Comparison of ENCODE assay signal across 10 cellular contexts in the genomic region with DNA sequence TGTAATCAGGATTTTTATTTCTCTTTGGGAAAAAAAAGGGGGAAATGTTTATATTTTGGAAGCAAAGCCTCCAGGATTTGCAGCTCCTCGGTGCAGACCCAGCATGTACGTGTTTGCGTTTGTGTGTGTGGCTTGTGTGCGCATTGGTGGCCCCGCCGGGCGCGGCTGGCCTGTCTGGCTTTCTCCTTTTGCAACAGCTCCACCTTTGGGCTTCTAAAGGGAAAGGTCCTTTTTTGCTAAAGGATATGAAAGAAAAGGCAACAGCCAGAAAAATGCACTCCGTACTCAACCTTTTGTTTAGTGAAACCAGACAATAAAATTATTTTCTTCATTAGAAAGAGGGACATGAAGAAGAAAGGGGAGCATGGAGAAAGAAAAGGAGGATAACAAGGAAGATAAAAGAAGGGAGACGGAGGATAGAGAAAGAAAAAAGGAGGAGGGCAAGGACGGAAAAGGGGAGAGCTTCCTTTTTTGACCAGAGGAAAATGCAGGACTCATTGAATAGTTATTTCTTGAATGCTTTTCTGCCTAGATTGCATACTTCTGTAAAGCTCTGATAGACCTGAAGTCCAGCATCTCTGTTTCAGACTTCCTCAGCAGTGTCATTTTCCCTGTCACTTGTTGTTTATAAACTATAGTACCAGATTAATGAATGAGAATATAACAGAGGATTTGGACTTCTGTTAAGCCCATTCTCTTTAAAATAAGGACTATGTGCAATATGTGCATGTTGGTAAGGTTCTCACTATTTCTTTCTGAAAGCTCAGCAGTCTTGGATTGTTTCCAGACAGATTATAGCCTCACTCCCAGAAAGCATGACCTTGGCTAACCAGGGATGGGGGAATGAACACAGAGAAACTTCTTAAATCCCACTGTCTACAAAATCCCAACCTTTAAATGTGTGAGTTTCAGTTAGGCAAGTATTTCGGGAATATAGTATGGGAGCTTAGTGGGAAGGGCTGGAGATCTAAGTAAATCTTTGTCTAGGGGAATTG.
DNase-seq lines count a peak whose midpoint lies in the region; ATAC-seq, FAIRE-seq and TF ChIP-seq lines count a peak whose summit lies in the region.
"Had no signal": no experiment of that assay in that cellular context is flagged by ENCODE, and none has a peak within 500 bp of the region (broad histone marks: within the 10 kb centered on the region; RNA-seq: fewer than 3 reads in every experiment).

No MANE protein-coding gene starts in this region.

- H3K9me3 Mint-ChIP-seq in activated CD4-positive, alpha-beta T cell treated with anti-CD3 and anti-CD28 coated beads, Interleukin-2, amount 10 ng/mL, durations not matched to agents 7 days and 5 days = no peaks in the 10 kb centered on the region
- no peaks in the 10 kb centered on the region for H3K9me3 Mint-ChIP-seq in nephron progenitor cell
- H3K9me3 Mint-ChIP-seq in activated T-helper 17 cell treated with anti-CD3 and anti-CD28 coated beads, Interleukin-2, amount 50 U/mL, for 72 hours = peaks cover 3% of the 10 kb centered on the region
- H3K9me3 Mint-ChIP-seq: activated naive CD8-positive, alpha-beta T cell treated with anti-CD3 and anti-CD28 coated beads, Interleukin-2, amount 10 ng/mL, durations not matched to agents 7 days and 5 days had no signal

- no peaks in the 10 kb centered on the region for H3K27me3 Mint-ChIP-seq in activated CD4-positive, alpha-beta T cell treated with anti-CD3 and anti-CD28 coated beads, Interleukin-2, amount 10 ng/mL, durations not matched to agents 7 days and 5 days
- H3K27me3 Mint-ChIP-seq in nephron progenitor cell (ENCODE audit: low read depth, poor library complexity) = no peaks in the 10 kb centered on the region
- no peaks in the 10 kb centered on the region for H3K27me3 Mint-ChIP-seq in activated T-helper 17 cell treated with anti-CD3 and anti-CD28 coated beads, Interleukin-2, amount 50 U/mL, for 72 hours
- H3K27me3 Mint-ChIP-seq: CD4-positive, CD25-positive, alpha-beta regulatory T cell had no signal

- POLR2A ChIA-PET in activated CD4-positive, alpha-beta T cell treated with anti-CD3 and anti-CD28 coated beads, Interleukin-2, amount 10 ng/mL, durations not matched to agents 7 days and 5 days (lab: Charles Lee) = no interaction called here

- H3K4me1 ChIP-seq in Loucy (ENCODE audit: insufficient read depth, low read length, poor library complexity, severe bottlenecking) = no peaks in the 10 kb centered on the region

- no peaks in the 10 kb centered on the region for H3K4me1 Mint-ChIP-seq in activated CD4-positive, alpha-beta T cell treated with anti-CD3 and anti-CD28 coated beads, Interleukin-2, amount 10 ng/mL, durations not matched to agents 7 days and 5 days
- peaks cover 42% of the 10 kb centered on the region for H3K4me1 Mint-ChIP-seq in nephron progenitor cell
- no peaks in the 10 kb centered on the region for H3K4me1 Mint-ChIP-seq in activated T-helper 17 cell treated with anti-CD3 and anti-CD28 coated beads, Interleukin-2, amount 50 U/mL, for 72 hours
- H3K4me1 Mint-ChIP-seq: activated naive CD8-positive, alpha-beta T cell treated with anti-CD3 and anti-CD28 coated beads, Interleukin-2, amount 10 ng/mL, durations not matched to agents 7 days and 5 days; CD4-positive, CD25-positive, alpha-beta regulatory T cell had no signal

- TF ChIP-seq POLR2A in erythroblast (IDR thresholded peaks at IDR 0.05; ENCODE audit: low read length) = no peak

- H2AFZ ChIP-seq in Loucy (ENCODE audit: low read length) = no peak overlapping the region

- H3K27ac Mint-ChIP-seq in activated CD4-positive, alpha-beta T cell treated with anti-CD3 and anti-CD28 coated beads, Interleukin-2, amount 10 ng/mL, durations not matched to agents 7 days and 5 days = no peak overlapping the region
- H3K27ac Mint-ChIP-seq in nephron progenitor cell = no peak overlapping the region
- no peak overlapping the region for H3K27ac Mint-ChIP-seq in activated T-helper 17 cell treated with anti-CD3 and anti-CD28 coated beads, Interleukin-2, amount 50 U/mL, for 72 hours
- H3K27ac Mint-ChIP-seq: activated naive CD8-positive, alpha-beta T cell treated with anti-CD3 and anti-CD28 coated beads, Interleukin-2, amount 10 ng/mL, durations not matched to agents 7 days and 5 days had no signal

- no peaks in the 10 kb centered on the region for H3K27me3 ChIP-seq in Loucy (ENCODE audit: insufficient read depth, low read length, poor library complexity, severe bottlenecking)

- TF ChIP-seq CTCF in Loucy (conservative IDR thresholded peaks at IDR 0.05; ENCODE audit: low read length) (peak; percentile 27), nephron progenitor cell (IDR thresholded peaks at IDR 0.05) (peak; percentile 74)

- H3K9me2 ChIP-seq in Loucy (replicated peaks; ENCODE audit: low read depth, low read length) = no peaks in the 10 kb centered on the region

- H4K20me1 ChIP-seq in Loucy (ENCODE audit: insufficient read depth, low read length, poor library complexity, severe bottlenecking) = no peaks in the 10 kb centered on the region

- no peak overlapping the region for H3K4me3 ChIP-seq in Loucy (ENCODE audit: low read length, poor library complexity, severe bottlenecking)

- H3K79me2 ChIP-seq in Loucy (ENCODE audit: insufficient read depth, low read length) = no peaks in the 10 kb centered on the region

- CTCF ChIA-PET in activated CD4-positive, alpha-beta T cell treated with anti-CD3 and anti-CD28 coated beads, Interleukin-2, amount 10 ng/mL, durations not matched to agents 7 days and 5 days (lab: Charles Lee) = no interaction called here

- no peaks in the 10 kb centered on the region for H3K36me3 Mint-ChIP-seq in activated CD4-positive, alpha-beta T cell treated with anti-CD3 and anti-CD28 coated beads, Interleukin-2, amount 10 ng/mL, durations not matched to agents 7 days and 5 days (ENCODE audit: low read depth)
- H3K36me3 Mint-ChIP-seq in nephron progenitor cell (ENCODE audit: low read depth) = no peaks in the 10 kb centered on the region
- H3K36me3 Mint-ChIP-seq in activated T-helper 17 cell treated with anti-CD3 and anti-CD28 coated beads, Interleukin-2, amount 50 U/mL, for 72 hours (ENCODE audit: low read depth) = no peaks in the 10 kb centered on the region
- H3K36me3 Mint-ChIP-seq: activated naive CD8-positive, alpha-beta T cell treated with anti-CD3 and anti-CD28 coated beads, Interleukin-2, amount 10 ng/mL, durations not matched to agents 7 days and 5 days; CD4-positive, CD25-positive, alpha-beta regulatory T cell had no signal

- no peaks in the 10 kb centered on the region for H3K9me3 ChIP-seq in Loucy (ENCODE audit: insufficient read depth, low read depth, low read length)

- H3K4me2 ChIP-seq in Loucy (ENCODE audit: low read depth, low read length, poor library complexity, severe bottlenecking) = no peak overlapping the region

- peak; percentile 2 for DNase-seq in activated CD4-positive, alpha-beta T cell treated with anti-CD3 and anti-CD28 coated beads for 48 hours
- no peak for DNase-seq in activated CD4-positive, alpha-beta T cell treated with anti-CD3 and anti-CD28 coated beads, Interleukin-2, amount 10 ng/mL, durations not matched to agents 7 days and 5 days
- DNase-seq in RCC 7860 (ENCODE audit: low spot score) (peak; percentile 5), erythroblast (lab: John Stamatoyannopoulos, UW) (peak; percentile 20 to 22), nephron progenitor cell (peak; percentile 73)
- no peak for DNase-seq in activated CD4-positive, alpha-beta T cell treated with anti-CD3 and anti-CD28 coated beads, Interleukin-2, amount 50 U/mL, for 4 hours
- DNase-seq: activated naive CD8-positive, alpha-beta T cell treated with anti-CD3 and anti-CD28 coated beads, Interleukin-2, amount 10 ng/mL, durations not matched to agents 7 days and 5 days had no signal

- no peak for FAIRE-seq in RCC 7860 (lab: Jason Lieb, UNC)

- ATAC-seq in activated T-helper 17 cell treated with anti-CD3 and anti-CD28 coated beads, Interleukin-2, amount 50 U/mL, for 72 hours (replicated peaks) = no peak

- no peak overlapping the region for H3K4me3 Mint-ChIP-seq in activated CD4-positive, alpha-beta T cell treated with anti-CD3 and anti-CD28 coated beads, Interleukin-2, amount 10 ng/mL, durations not matched to agents 7 days and 5 days
- H3K4me3 Mint-ChIP-seq in nephron progenitor cell = peak overlapping the region; percentile 77
- H3K4me3 Mint-ChIP-seq in activated T-helper 17 cell treated with anti-CD3 and anti-CD28 coated beads, Interleukin-2, amount 50 U/mL, for 72 hours = no peak overlapping the region
- H3K4me3 Mint-ChIP-seq: activated naive CD8-positive, alpha-beta T cell treated with anti-CD3 and anti-CD28 coated beads, Interleukin-2, amount 10 ng/mL, durations not matched to agents 7 days and 5 days; CD4-positive, CD25-positive, alpha-beta regulatory T cell had no signal

- H3K9ac ChIP-seq in Loucy (ENCODE audit: low read depth, low read length, poor library complexity, severe bottlenecking) = no peak overlapping the region

- H3K36me3 ChIP-seq in Loucy (ENCODE audit: insufficient read depth, low read length) = no peaks in the 10 kb centered on the region

- no peaks in the 10 kb centered on the region for H3F3A ChIP-seq in Loucy (ENCODE audit: low read depth)

Comparison
In these comparisons a context has a peak if more than half of its experiments do, and no peak if none do; other contexts are left out.
1. DNase-seq: peak in activated CD4-positive, alpha-beta T cell treated with anti-CD3 and anti-CD28 coated beads for 48 hours (single experiment), RCC 7860 (single experiment), erythroblast (2 of 2) and nephron progenitor cell (single experiment); none in activated CD4-positive, alpha-beta T cell treated with anti-CD3 and anti-CD28 coated beads, Interleukin-2, amount 10 ng/mL, durations not matched to agents 7 days and 5 days (single experiment) and activated CD4-positive, alpha-beta T cell treated with anti-CD3 and anti-CD28 coated beads, Interleukin-2, amount 50 U/mL, for 4 hours (0 of 2).